ENCODE assay signal across 10 cellular contexts in genomic region chr5:114305402-114306207, GRCh38. TPM values are rescaled to one million over a fixed set of nuclear protein-coding genes. Genes with fewer than 3 reads are reported as not detected.
DNase-seq lines count a peak whose midpoint lies in the region; ATAC-seq and TF ChIP-seq lines count a peak whose summit lies in the region.
"Had no signal": no experiment of that assay in that cellular context is flagged by ENCODE, and none has a peak within 500 bp of the region (broad histone marks: within the 10 kb centered on the region; RNA-seq: fewer than 3 reads in every experiment).

No MANE protein-coding gene starts in this region.

- TF ChIP-seq CTCF in GM10248 (IDR thresholded peaks at IDR 0.05; ENCODE audit: control extremely low read depth, extremely low read depth, low read depth, missing control alignments) (peak; percentile 14), lower lobe of right lung (IDR thresholded peaks at IDR 0.05) (peak; percentile 31)

- H3K36me3 ChIP-seq in lower lobe of right lung = no peaks in the 10 kb centered on the region

- H3K4me1 ChIP-seq in lower lobe of right lung = no peaks in the 10 kb centered on the region

- no peak overlapping the region for H3K4me3 ChIP-seq in lower lobe of right lung
- H3K4me3 ChIP-seq: K562 had no signal

- ATAC-seq in HG02759 (IDR thresholded peaks at IDR 0.05; ENCODE audit: unreplicated experiment) (peak; percentile 73), lower lobe of right lung (peak in 1 of 2 donors; percentile 29), HG02798 (IDR thresholded peaks at IDR 0.05; ENCODE audit: poor library complexity, unreplicated experiment) (no peak), GM21360 (IDR thresholded peaks at IDR 0.05; ENCODE audit: unreplicated experiment) (no peak)
- ATAC-seq: esophagus mucosa, K562 had no signal

- no peak overlapping the region for H3K27ac ChIP-seq in lower lobe of right lung

- POLR2A ChIA-PET in GM10248 (lab: Yijun Ruan, JAX) = no interaction called here

- intact Hi-C loops in lower lobe of right lung (cut with DNase I) = no loop called here

- no peaks in the 10 kb centered on the region for H3K9me3 ChIP-seq in lower lobe of right lung

- no peaks in the 10 kb centered on the region for H3K27me3 ChIP-seq in lower lobe of right lung (ENCODE audit: low read depth)

- CTCF ChIA-PET in GM10248 (lab: Yijun Ruan, JAX) = interaction anchor here (1.1 to 1.3 kb wide), 2 partner anchors 19 to 693 kb away, joined by 3 read pairs; no protein-coding TSS in a partner anchor

- DNase-seq in GM10248 (ENCODE audit: extremely low spot score) (peak; percentile 16), SW480 (ENCODE audit: low spot score) (peak; percentile 34), lower lobe of right lung (no peak), DMS114 treated with DMSO at 0.1 percent for 48 hours (lab: John Stamatoyannopoulos, UW; ENCODE audit: unreplicated experiment) (no peak), midbrain (lab: John Stamatoyannopoulos, UW) (no peak)

RNA-seq across cellular contexts. Expression of gene KCNN2, which starts 56.3 kb away (rescaled TPM):
- total RNA-seq in lower lobe of right lung = 1.2 TPM

Comparison
In these comparisons a context has a peak if more than half of its experiments do, and no peak if none do; other contexts are left out.
1. DNase-seq: peak in GM10248 (single experiment) and SW480 (single experiment); none in lower lobe of right lung (single experiment), DMS114 treated with DMSO at 0.1 percent for 48 hours (single experiment) and midbrain (single experiment).